In the genomic region with DNA sequence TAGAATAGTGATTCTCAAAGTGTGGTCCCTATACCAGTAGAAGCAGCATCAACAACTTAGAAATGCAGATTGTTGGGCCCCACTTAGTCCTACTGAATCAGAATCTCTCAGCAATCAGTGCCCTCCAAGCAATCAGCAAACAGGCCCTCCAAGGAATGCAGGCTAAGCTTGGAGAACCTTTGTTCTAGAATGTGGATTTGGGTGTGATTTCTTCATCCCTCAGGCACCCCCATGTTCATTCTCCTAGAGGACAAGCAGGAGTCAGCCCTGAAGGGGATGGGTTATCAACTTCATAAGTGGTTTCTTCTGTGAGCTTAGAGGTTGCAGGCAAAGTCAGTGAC, we compare ENCODE assay signal across 16 cellular contexts. TPM values are rescaled to one million over a fixed set of nuclear protein-coding genes. Genes with fewer than 3 reads are reported as not detected.
A peak's percentile ranks its signal among the peaks of the same experiment; 100 is the strongest.
DNase-seq lines count a peak whose midpoint lies in the region; ATAC-seq, FAIRE-seq and TF ChIP-seq lines count a peak whose summit lies in the region.
"Had no signal": no experiment of that assay in that cellular context is flagged by ENCODE, and none has a peak within 500 bp of the region (broad histone marks: within the 10 kb centered on the region; RNA-seq: fewer than 3 reads in every experiment).

No MANE protein-coding gene starts in this region.

- H3K9me1 ChIP-seq in K562 (ENCODE audit: control insufficient read depth, insufficient read depth, low read length), result no peaks in the 10 kb centered on the region

- no peak for TF ChIP-seq EP300 in K562 (IDR thresholded peaks at IDR 0.05; ENCODE audit: low read length)

- no peak for TF ChIP-seq CTCF in K562 (IDR thresholded peaks at IDR 0.05 in 2 of 3, conservative IDR thresholded peaks at IDR 0.05 in 1 of 3; ENCODE audit: insufficient read depth in 2 of 3, low read depth in 1 of 3, low read length in 3 of 3)
- TF ChIP-seq CTCF in mesothelial cell of epicardium (IDR thresholded peaks at IDR 0.05; ENCODE audit: unreplicated experiment), result no peak

- H3K79me2 ChIP-seq in K562 (ENCODE audit: control insufficient read depth, insufficient read depth, low read length), result no peaks in the 10 kb centered on the region

- no peak overlapping the region for H3K27ac Mint-ChIP-seq in mesothelial cell of epicardium

- POLR2A ChIA-PET in K562 (lab: Yijun Ruan, JAX), result interaction anchor here (0.5 to 2.9 kb wide), 11 partner anchors 16 to 778 kb away, joined by 3 to 11 read pairs (median 3); no protein-coding TSS in a partner anchor

- DNase-seq in NCI-H510A treated with DMSO at 0.1 percent for 48 hours (lab: John Stamatoyannopoulos, UW) (peak; percentile 78), NCI-H510A (lab: John Stamatoyannopoulos, UW) (no peak), K562 (ENCODE audit: extremely low read depth in 1 of 4, low spot score in 3 of 4) (peak in 1 of 4 experiments; percentile 24), renal cortical epithelial cell (ENCODE audit: low read depth) (peak; percentile 33), mesothelial cell of epicardium (ENCODE audit: low spot score in 2 of 2, unreplicated experiment in 2 of 2) (no peak)
- DNase-seq: glutamatergic neuron, NCI-H1092, NCI-H526 treated with DMSO at 0.1 percent for 48 hours, SK-N-SH had no signal

- H3K4me3 Mint-ChIP-seq in mesothelial cell of epicardium, result no peak overlapping the region

- no peak for TF ChIP-seq RAD21 in K562 (CRISPR knock-in tag; conservative IDR thresholded peaks at IDR 0.05 in 1 of 2, IDR thresholded peaks at IDR 0.05 in 1 of 2)

- no peaks in the 10 kb centered on the region for H3K27me3 Mint-ChIP-seq in mesothelial cell of epicardium (ENCODE audit: low read depth)

- intact Hi-C loops in K562 (cut with micrococcal nuclease), result no loop called here

- H3K36me3 Mint-ChIP-seq in mesothelial cell of epicardium, result peaks cover 2% of the 10 kb centered on the region

- H3K36me3 ChIP-seq in KOPT-K1 (ENCODE audit: insufficient read depth, low read length) (no peaks in the 10 kb centered on the region), K562 (ENCODE audit: control insufficient read depth, insufficient read depth, low read length) (no peaks in the 10 kb centered on the region)
- H3K36me3 ChIP-seq: prostate gland had no signal

- FAIRE-seq in K562 (lab: Jason Lieb, UNC), result no peak
- FAIRE-seq: A204.1, astrocyte, endometrium had no signal

- H3K9me3 ChIP-seq in KOPT-K1 (ENCODE audit: insufficient read depth, low read length, poor library complexity, severe bottlenecking) (no peaks in the 10 kb centered on the region), K562 (replicated peaks; ENCODE audit: control insufficient read depth, insufficient read depth, low read depth, low read length) (no peaks in the 10 kb centered on the region)
- H3K9me3 ChIP-seq: prostate gland, SK-N-SH had no signal

- BruUV-seq in K562 (replicated peaks; lab: Mats Ljungman, UMichigan), result no TSS peak

- H3K4me2 ChIP-seq in K562 (ENCODE audit: insufficient read depth, low read length), result peak overlapping the region; percentile 61; the same call in 1 of the 2 replicates
- H3K4me2 ChIP-seq: SK-N-SH had no signal

- no peak overlapping the region for H3K4me3 ChIP-seq in K562
- H3K4me3 ChIP-seq: prostate gland had no signal

- CTCF ChIA-PET in K562 (lab: Yijun Ruan, JAX; ENCODE audit: low intra/inter-chr PET ratio), result no interaction called here

- no peaks in the 10 kb centered on the region for H3K9me3 Mint-ChIP-seq in mesothelial cell of epicardium

- H3K27ac ChIP-seq in KOPT-K1 (ENCODE audit: low read depth, low read length, poor library complexity, severe bottlenecking) (peak overlapping the region; percentile 98), K562 (ENCODE audit: extremely low read depth, low read depth, low read length) (peak overlapping the region; percentile 2; the same call in 1 of the 3 replicates)
- H3K27ac ChIP-seq: prostate gland had no signal

- H2AFZ ChIP-seq in K562 (ENCODE audit: low read depth, low read length), result peak overlapping the region; percentile 20

- no peak overlapping the region for H3K9ac ChIP-seq in K562 (ENCODE audit: insufficient read depth in 1 of 2, low read depth in 2 of 2, low read length in 2 of 2)
- H3K9ac ChIP-seq: SK-N-SH had no signal

- no peak for TF ChIP-seq POLR2A in K562 (conservative IDR thresholded peaks at IDR 0.05)

- ATAC-seq in K562 (peak; percentile 62; the same call in 2 of the 3 replicates), GM19351 (IDR thresholded peaks at IDR 0.05; ENCODE audit: unreplicated experiment) (no peak), GM19395 (IDR thresholded peaks at IDR 0.05; ENCODE audit: unreplicated experiment) (no peak)

- in situ Hi-C loops in K562 (cut with MboI), result no loop called here

- H3K4me1 Mint-ChIP-seq in mesothelial cell of epicardium, result peaks cover 13% of the 10 kb centered on the region

- H3K4me1 ChIP-seq in K562 (replicated peaks in 1 of 2; ENCODE audit: control insufficient read depth in 2 of 2, insufficient read depth in 2 of 2, low read length in 2 of 2), result peaks cover 18 to 43% of the 10 kb centered on the region in 2 experiments
- H3K4me1 ChIP-seq: prostate gland had no signal

- no peaks in the 10 kb centered on the region for H3K27me3 ChIP-seq in K562 (ENCODE audit: control insufficient read depth in 2 of 2, insufficient read depth in 2 of 2, low read length in 2 of 2)

- no peaks in the 10 kb centered on the region for H4K20me1 ChIP-seq in K562 (replicated peaks; ENCODE audit: control insufficient read depth, insufficient read depth, low read length)

TF ChIP-seq in K562, 482 proteins besides CTCF, POLR2A, EP300 and RAD21 (continues in another document):
- TF ChIP-seq CREM (IDR thresholded peaks at IDR 0.05; ENCODE audit: low read depth), result no peak
- TF ChIP-seq SMAD2 (IDR thresholded peaks at IDR 0.05; ENCODE audit: low read depth, low read length), result no peak
- TF ChIP-seq, protein P1, sequence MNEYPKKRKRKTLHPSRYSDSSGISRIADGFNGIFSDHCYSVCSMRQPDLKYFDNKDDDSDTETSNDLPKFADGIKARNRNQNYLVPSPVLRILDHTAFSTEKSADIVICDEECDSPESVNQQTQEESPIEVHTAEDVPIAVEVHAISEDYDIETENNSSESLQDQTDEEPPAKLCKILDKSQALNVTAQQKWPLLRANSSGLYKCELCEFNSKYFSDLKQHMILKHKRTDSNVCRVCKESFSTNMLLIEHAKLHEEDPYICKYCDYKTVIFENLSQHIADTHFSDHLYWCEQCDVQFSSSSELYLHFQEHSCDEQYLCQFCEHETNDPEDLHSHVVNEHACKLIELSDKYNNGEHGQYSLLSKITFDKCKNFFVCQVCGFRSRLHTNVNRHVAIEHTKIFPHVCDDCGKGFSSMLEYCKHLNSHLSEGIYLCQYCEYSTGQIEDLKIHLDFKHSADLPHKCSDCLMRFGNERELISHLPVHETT (CRISPR knock-in tag; conservative IDR thresholded peaks at IDR 0.05 in 1 of 2, IDR thresholded peaks at IDR 0.05 in 1 of 2), result no peak
- TF ChIP-seq, protein P2, sequence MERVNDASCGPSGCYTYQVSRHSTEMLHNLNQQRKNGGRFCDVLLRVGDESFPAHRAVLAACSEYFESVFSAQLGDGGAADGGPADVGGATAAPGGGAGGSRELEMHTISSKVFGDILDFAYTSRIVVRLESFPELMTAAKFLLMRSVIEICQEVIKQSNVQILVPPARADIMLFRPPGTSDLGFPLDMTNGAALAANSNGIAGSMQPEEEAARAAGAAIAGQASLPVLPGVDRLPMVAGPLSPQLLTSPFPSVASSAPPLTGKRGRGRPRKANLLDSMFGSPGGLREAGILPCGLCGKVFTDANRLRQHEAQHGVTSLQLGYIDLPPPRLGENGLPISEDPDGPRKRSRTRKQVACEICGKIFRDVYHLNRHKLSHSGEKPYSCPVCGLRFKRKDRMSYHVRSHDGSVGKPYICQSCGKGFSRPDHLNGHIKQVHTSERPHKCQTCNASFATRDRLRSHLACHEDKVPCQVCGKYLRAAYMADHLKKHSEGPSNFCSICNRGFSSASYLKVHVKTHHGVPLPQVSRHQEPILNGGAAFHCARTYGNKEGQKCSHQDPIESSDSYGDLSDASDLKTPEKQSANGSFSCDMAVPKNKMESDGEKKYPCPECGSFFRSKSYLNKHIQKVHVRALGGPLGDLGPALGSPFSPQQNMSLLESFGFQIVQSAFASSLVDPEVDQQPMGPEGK (CRISPR knock-in tag; IDR thresholded peaks at IDR 0.05; ENCODE audit: borderline replicate concordance), result no peak
- TF ChIP-seq PHF20 (IDR thresholded peaks at IDR 0.05; ENCODE audit: partially characterized antibody), result no peak
- TF ChIP-seq ELF4 (CRISPR knock-in tag; IDR thresholded peaks at IDR 0.05), result no peak
- 0 out of 2 replicates have a peak, but pooled peaks have one; percentile 5 for TF ChIP-seq NFE2L1 (tag; IDR thresholded peaks at IDR 0.05; ENCODE audit: borderline replicate concordance, low read depth)
- no peak for TF ChIP-seq ZFP1 (CRISPR knock-in tag; IDR thresholded peaks at IDR 0.05)
- no peak for TF ChIP-seq MYBL2 (IDR thresholded peaks at IDR 0.05; ENCODE audit: low read depth)
- no peak for TF ChIP-seq MYBL2 (CRISPR knock-in tag; IDR thresholded peaks at IDR 0.05; ENCODE audit: borderline replicate concordance)
- TF ChIP-seq SRF (CRISPR knock-in tag; IDR thresholded peaks at IDR 0.05), result 0 out of 4 replicates have a peak, but pooled peaks of 1 of the 2 experiments have one; percentile 11
- no peak for TF ChIP-seq KDM2B (CRISPR knock-in tag; IDR thresholded peaks at IDR 0.05)
- TF ChIP-seq RFX7 (CRISPR knock-in tag; IDR thresholded peaks at IDR 0.05), result no peak
- TF ChIP-seq KDM1A (IDR thresholded peaks at IDR 0.05), result peak; percentile 82 to 90

RNA-seq across cellular contexts. Expression of a gene that starts 40.5 kb away (rescaled TPM):
- 128 and 137 TPM in 2 replicates for total RNA-seq in K562 (2011; cell fraction: chromatin; rRNA removed; ENCODE audit: low replicate concordance)
- total RNA-seq in K562 (2011; cell fraction: nucleolus; rRNA removed), result 89.7 and 95.9 TPM in 2 replicates
- 111 and 145 TPM in 2 replicates for total RNA-seq in K562 (2011; cell fraction: nucleoplasm; rRNA removed)
- total RNA-seq in K562 (2014; rRNA removed) (37.8 and 45.6 TPM in 2 replicates), K562 (2014; rRNA removed; fragmentation: Illumina TruSeq; extraction: Trizol) (41.0 and 43.8 TPM in 2 replicates), K562 (2015; rRNA removed; fragmentation: Illumina TruSeq; extraction: Trizol) (29.4 and 32.3 TPM in 2 replicates), K562 (2021) (49.1 and 51.4 TPM in 2 replicates), renal cortical epithelial cell (18.1 and 20.3 TPM in 2 replicates), mesothelial cell of epicardium (32.1 to 38.9 TPM (median 36.5 TPM) in 3 replicates)
- polyA plus RNA-seq in K562 (2011; rRNA removed) (52.8 and 57.2 TPM in 2 replicates), K562 (2014; fragmentation: Illumina TruSeq; extraction: Trizol) (49.2 and 52.6 TPM in 2 replicates), K562 (2014; fragmentation: Nextera tagmentation; extraction: Ambion mirVana) (10 to 100 TPM; 58.9 to 84.0 TPM), K562 (2014; rRNA removed) (57.1 and 60.3 TPM in 2 replicates)
- 58.0 and 76.8 TPM in 2 replicates for polyA plus RNA-seq in K562 (2011; cell fraction: cytosol; rRNA removed)
- 33.2 and 40.6 TPM in 2 replicates for polyA plus RNA-seq in K562 (2011; cell fraction: nucleus; rRNA removed)
- 24.5 and 33.6 TPM in 2 replicates for polyA plus RNA-seq in K562 (2012)
- 89.5 and 117 TPM in 2 replicates for polyA minus RNA-seq in K562 (2011; rRNA and poly(A)+ RNA removed)
- polyA minus RNA-seq in K562 (2011; cell fraction: cytosol; rRNA and poly(A)+ RNA removed), result 30.9 and 35.3 TPM in 2 replicates
- 37.0 and 60.9 TPM in 2 replicates for polyA minus RNA-seq in K562 (2011; cell fraction: nucleus; rRNA and poly(A)+ RNA removed)

Comparison
In these comparisons a context has a peak if more than half of its experiments do, and no peak if none do; other contexts are left out.
1. DNase-seq: peak in NCI-H510A treated with DMSO at 0.1 percent for 48 hours (single experiment) and renal cortical epithelial cell (single experiment); none in NCI-H510A (single experiment) and mesothelial cell of epicardium (0 of 2).